In the genomic region with DNA sequence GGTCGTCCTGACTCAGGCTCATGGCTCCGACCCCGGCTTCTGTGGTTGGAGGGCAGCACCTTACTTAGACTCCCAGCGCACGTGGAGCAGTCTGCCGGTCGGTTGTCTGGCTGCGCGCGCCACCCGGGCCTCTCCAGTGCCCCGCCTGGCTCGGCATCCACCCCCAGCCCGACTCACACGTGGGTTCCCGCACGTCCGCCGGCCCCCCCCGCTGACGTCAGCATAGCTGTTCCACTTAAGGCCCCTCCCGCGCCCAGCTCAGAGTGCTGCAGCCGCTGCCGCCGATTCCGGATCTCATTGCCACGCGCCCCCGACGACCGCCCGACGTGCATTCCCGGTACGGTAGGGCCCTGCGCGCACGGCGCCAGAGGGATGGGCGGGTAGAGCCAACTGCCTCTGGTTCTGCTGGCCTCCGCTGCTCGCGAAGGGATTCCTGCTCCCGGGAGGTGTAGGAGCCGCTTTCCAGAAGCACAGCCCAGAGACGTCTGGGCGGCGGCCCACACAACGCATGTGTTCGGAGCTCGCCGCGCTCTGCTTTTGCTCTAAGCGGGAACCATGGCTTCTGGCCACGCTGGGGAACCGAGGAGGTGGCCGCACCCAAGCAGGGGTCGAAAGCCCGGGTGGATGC, we compare ENCODE assay signal across 8 cellular contexts. TPM values are rescaled to one million over a fixed set of nuclear protein-coding genes. Genes with fewer than 3 reads are reported as not detected.
DNase-seq lines count a peak whose midpoint lies in the region; ATAC-seq and TF ChIP-seq lines count a peak whose summit lies in the region.

A gene (plus strand): TSS at position 264 of the 628 bp plus-strand sequence. CDS start 2,280 bp downstream, outside the sequence.

- intact Hi-C loops in T-helper 2 cell treated with Interferon-gamma antibody and Interleukin-4, amounts not matched to agents 100 ng/mL and 5 ng/mL, for 36 hours (cut with micrococcal nuclease): loop anchor here (1.0 to 5.0 kb wide), 6 partner anchors 11 to 848 kb away; a partner anchor contains a TSS
- intact Hi-C loops in ascending aorta (cut with DNase I) (loop anchor here (1.0 to 10.0 kb wide), 4 partner anchors 10 to 1040 kb away; a partner anchor contains a TSS), right cardiac atrium (cut with DNase I) (loop anchor here in 1 of 4 donors (10.0 kb wide), 1 partner anchor 130 kb away; a partner anchor contains a TSS), uterus (cut with DNase I; ENCODE audit: low total_unique reads) (no loop called here)

- ATAC-seq in GM18502 (IDR thresholded peaks at IDR 0.05; ENCODE audit: poor library complexity, unreplicated experiment) (peak; percentile 71), HG02970 (IDR thresholded peaks at IDR 0.05; ENCODE audit: low FRiP score, unreplicated experiment) (peak; percentile 62), right cardiac atrium (peak; percentile 92 to 93)

- H3K4me1 ChIP-seq in ascending aorta: peaks cover 5 to 18% of the 10 kb centered on the region in 2 donors
- H3K4me1 ChIP-seq in right cardiac atrium (ENCODE audit: control insufficient read depth, insufficient read depth, low read length): no peaks in the 10 kb centered on the region
- H3K4me1 ChIP-seq in uterus: no peaks in the 10 kb centered on the region

- peak; percentile 90 to 97 for TF ChIP-seq POLR2A in uterus (IDR thresholded peaks at IDR 0.05)

- under 1% methylated on average over 60 of the region's 60 CpGs for WGBS in right cardiac atrium

- H3K36me3 ChIP-seq in ascending aorta: peaks cover 28 to 29% of the 10 kb centered on the region in 2 donors
- no peaks in the 10 kb centered on the region for H3K36me3 ChIP-seq in uterus

- TF ChIP-seq CTCF in ascending aorta (IDR thresholded peaks at IDR 0.05) (peak in 1 of 3 experiments; percentile 9), uterus (IDR thresholded peaks at IDR 0.05) (peak in 1 of 4 experiments; percentile 14)

- H3K27me3 ChIP-seq in ascending aorta (no peaks in the 10 kb centered on the region), right cardiac atrium (ENCODE audit: control insufficient read depth, insufficient read depth) (no peaks in the 10 kb centered on the region), uterus (no peaks in the 10 kb centered on the region)

- no peaks in the 10 kb centered on the region for H3K9me3 ChIP-seq in ascending aorta
- no peaks in the 10 kb centered on the region for H3K9me3 ChIP-seq in right cardiac atrium (ENCODE audit: control insufficient read depth, low read length)
- H3K9me3 ChIP-seq in uterus: no peaks in the 10 kb centered on the region

- H3K4me3 ChIP-seq in ascending aorta (peak within 1 kb of the TSS; percentile 85 to 99), right cardiac atrium (ENCODE audit: low read length) (peak within 1 kb of the TSS; percentile 89), uterus (peak within 1 kb of the TSS; percentile 64 to 68)

- DNase-seq in NCI-H1930 (lab: John Stamatoyannopoulos, UW): peak; percentile 92 to 93
- peak; percentile 95 to 99 for DNase-seq in ascending aorta (ENCODE audit: low spot score in 2 of 2)
- peak; percentile 99 to 100 (median 100) for DNase-seq in right cardiac atrium
- peak; percentile 91 for DNase-seq in putamen (ENCODE audit: low spot score)
- DNase-seq in uterus: peak; percentile 97

- peak within 1 kb of the TSS; percentile 94 to 98 for H3K27ac ChIP-seq in ascending aorta
- H3K27ac ChIP-seq in right cardiac atrium (ENCODE audit: low read length): peak within 1 kb of the TSS; percentile 94
- H3K27ac ChIP-seq in uterus: peak within 1 kb of the TSS; percentile 85 to 92

RNA-seq across cellular contexts. Expression of the gene that starts here (rescaled TPM):
- 1,201 and 1,212 TPM in 2 replicates for total RNA-seq in T-helper 2 cell treated with Interferon-gamma antibody and Interleukin-4, amounts not matched to agents 100 ng/mL and 5 ng/mL, for 36 hours
- total RNA-seq in ascending aorta (422 TPM), right cardiac atrium (100 to 1,000 TPM; 224 to 399 (median 321) TPM), uterus (100 to 1,000 TPM; 147 to 249 (median 182) TPM)
- 329 TPM for polyA plus RNA-seq in right cardiac atrium

Comparison
In these comparisons a context has a peak if more than half of its experiments do, and no peak if none do; other contexts are left out.
1. Peak in every context shown above with its lines: DNase-seq, ATAC-seq, H3K4me3 ChIP-seq and H3K27ac ChIP-seq.